In the genomic region with DNA sequence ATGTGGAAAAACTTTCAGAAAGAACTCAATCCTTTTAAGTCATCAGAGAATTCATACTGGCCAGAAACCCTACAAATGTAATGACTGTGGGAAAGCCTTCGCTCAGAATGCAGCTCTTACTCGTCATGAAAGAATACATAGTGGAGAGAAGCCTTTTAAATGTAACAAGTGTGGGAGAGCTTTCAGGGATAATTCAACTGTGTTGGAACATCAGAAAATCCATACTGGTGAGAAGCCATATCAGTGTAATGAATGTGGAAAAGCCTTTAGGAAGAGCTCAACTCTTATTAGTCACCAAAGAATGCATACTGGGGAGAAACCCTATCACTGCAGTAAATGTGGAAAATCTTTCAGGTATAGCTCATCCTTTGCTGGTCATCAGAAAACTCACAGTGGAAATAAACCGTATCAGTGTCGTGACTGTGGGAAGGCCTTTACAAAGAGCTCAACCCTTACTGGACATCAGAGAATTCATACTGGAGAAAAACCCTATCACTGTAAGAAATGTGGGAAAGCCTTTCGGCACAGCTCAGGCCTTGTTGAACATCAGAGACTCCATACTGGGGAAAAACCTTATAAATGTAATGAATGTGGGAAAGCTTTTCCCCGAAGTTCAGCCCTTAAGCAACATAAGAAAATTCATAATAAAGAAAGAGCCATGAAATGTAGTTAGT, we compare ENCODE assay signal across 18 cellular contexts. TPM values are rescaled to one million over a fixed set of nuclear protein-coding genes. Genes with fewer than 3 reads are reported as not detected.
DNase-seq lines count a peak whose midpoint lies in the region; ATAC-seq, FAIRE-seq and TF ChIP-seq lines count a peak whose summit lies in the region.
"Had no signal": no experiment of that assay in that cellular context is flagged by ENCODE, and none has a peak within 500 bp of the region (broad histone marks: within the 10 kb centered on the region; RNA-seq: fewer than 3 reads in every experiment).

No MANE protein-coding gene starts in this region.

- peaks cover 20 to 39% (median 27%) of the 10 kb centered on the region in 4 donors for H3K9me3 ChIP-seq in liver (ENCODE audit: control insufficient read depth in 4 of 4, low read length in 3 of 4)
- peaks cover 32% of the 10 kb centered on the region for H3K9me3 ChIP-seq in HepG2 (ENCODE audit: low read length)
- H3K9me3 ChIP-seq in PC-3 (ENCODE audit: low read length), result peaks cover 42% of the 10 kb centered on the region
- peaks cover 26 to 52% of the 10 kb centered on the region in 2 experiments for H3K9me3 ChIP-seq in H1 (ENCODE audit: insufficient read depth in 2 of 2, low read depth in 1 of 2, low read length in 1 of 2)

- H2AK5ac ChIP-seq in H1 (ENCODE audit: low read depth, low read length), result no peak overlapping the region

- no peak overlapping the region for H3K4me3 Mint-ChIP-seq in activated CD4-positive, alpha-beta T cell treated with anti-CD3 and anti-CD28 coated beads, Interleukin-2, amount 10 ng/mL, durations not matched to agents 24 days and 14 days
- H3K4me3 Mint-ChIP-seq: CD4-positive, alpha-beta T cell; GM23338; H9; HFFc6 had no signal

- H3K27me3 ChIP-seq in liver (ENCODE audit: control insufficient read depth in 4 of 4, insufficient read depth in 4 of 4, low read length in 3 of 4) (no peaks in the 10 kb centered on the region), HepG2 (ENCODE audit: control insufficient read depth in 1 of 2, insufficient read depth in 2 of 2, low read length in 2 of 2) (no peaks in the 10 kb centered on the region), PC-3 (ENCODE audit: low read length) (no peaks in the 10 kb centered on the region), H1 (replicated peaks in 1 of 4; ENCODE audit: control insufficient read depth in 3 of 4, extremely low read depth in 1 of 4, insufficient read depth in 3 of 4, low read length in 3 of 4) (no peaks in the 10 kb centered on the region)

- H3K4me1 Mint-ChIP-seq in activated CD4-positive, alpha-beta T cell treated with anti-CD3 and anti-CD28 coated beads, Interleukin-2, amount 10 ng/mL, durations not matched to agents 24 days and 14 days, result no peaks in the 10 kb centered on the region
- H3K4me1 Mint-ChIP-seq: GM23338 had no signal

- no peak overlapping the region for H3K4ac ChIP-seq in H1 (replicated peaks; ENCODE audit: insufficient read length, low read depth, low read length)

- no peak overlapping the region for H2BK12ac ChIP-seq in H1 (ENCODE audit: low read depth, low read length)

- no peak overlapping the region for H3K14ac ChIP-seq in H1 (ENCODE audit: insufficient read length)

- H2BK120ac ChIP-seq in H1 (replicated peaks; ENCODE audit: low read depth, low read length), result no peak overlapping the region

- H3K27ac Mint-ChIP-seq in activated CD4-positive, alpha-beta T cell treated with anti-CD3 and anti-CD28 coated beads, Interleukin-2, amount 10 ng/mL, durations not matched to agents 24 days and 14 days, result no peak overlapping the region
- H3K27ac Mint-ChIP-seq: CD4-positive, alpha-beta T cell; GM23338; H9; HFFc6 had no signal

- FAIRE-seq in HepG2 (lab: Jason Lieb, UNC) (no peak), H1 (lab: Jason Lieb, UNC) (no peak)
- FAIRE-seq: GM12878 had no signal

- CTCF ChIA-PET in HepG2 (lab: Yijun Ruan, JAX; ENCODE audit: low intra/inter-chr PET ratio, low total read pairs) (no interaction called here), PC-3 (lab: Charles Lee) (no interaction called here), H1 (lab: Charles Lee; ENCODE audit: partially characterized antibody) (no interaction called here)

- no peak for DNase-seq in HepG2 (ENCODE audit: low spot score)
- no peak for DNase-seq in PC-3
- DNase-seq in H1 (ENCODE audit: low read depth in 1 of 2, low spot score in 2 of 2), result no peak
- no peak for DNase-seq in foreskin melanocyte
- no peak for DNase-seq in activated CD4-positive, alpha-beta T cell treated with anti-CD3 and anti-CD28 coated beads, Interleukin-2, amount 10 ng/mL, durations not matched to agents 24 days and 14 days
- DNase-seq: 8988T; AML-193; C1 segment of cervical spinal cord; CD4-positive, alpha-beta T cell; DMS79; H9; HFFc6; KBM-7 had no signal

- no peak overlapping the region for H2BK5ac ChIP-seq in H1 (ENCODE audit: low read depth, low read length)

- no peak overlapping the region for H4K8ac ChIP-seq in H1 (ENCODE audit: extremely low read depth, insufficient read depth, low read length)

- H3K9me2 ChIP-seq in PC-3 (replicated peaks; ENCODE audit: low read length), result no peaks in the 10 kb centered on the region

- no peak overlapping the region for H4K91ac ChIP-seq in H1 (replicated peaks; ENCODE audit: insufficient read length, low read length)

- 95% methylated on average over 6 of the region's 6 CpGs for WGBS in liver
- 61% methylated on average over 6 of the region's 6 CpGs for WGBS in HepG2 (ENCODE audit: low lambda C conversion rate)
- 82% methylated on average over 6 of the region's 6 CpGs; no CpG with 5 or more reads in 1 of the 2 experiments for WGBS in H1 (ENCODE audit: extremely low coverage in 1 of 2, insufficient coverage in 1 of 2, insufficient read length in 1 of 2, insufficient replicate concordance in 2 of 2, low coverage in 1 of 2, low lambda C conversion rate in 2 of 2, missing lambda C conversion rate in 1 of 2), 2 experiments

- H3K56ac ChIP-seq in H1 (replicated peaks; ENCODE audit: insufficient read length, low read depth, low read length), result no peak overlapping the region

- no peaks in the 10 kb centered on the region for H3K79me2 ChIP-seq in HepG2 (ENCODE audit: insufficient read depth, low read length)
- no peaks in the 10 kb centered on the region for H3K79me2 ChIP-seq in PC-3 (ENCODE audit: low read length)
- H3K79me2 ChIP-seq in H1 (ENCODE audit: control insufficient read depth in 1 of 2, insufficient read depth in 2 of 2, low read length in 2 of 2), result no peaks in the 10 kb centered on the region

- H3F3A ChIP-seq in PC-3 (ENCODE audit: low read length, unreplicated experiment), result no peaks in the 10 kb centered on the region

- H3K9ac ChIP-seq in liver (ENCODE audit: low read depth in 1 of 2, low read length in 2 of 2), result no peak overlapping the region
- H3K9ac ChIP-seq in HepG2 (ENCODE audit: insufficient read depth, low read depth, low read length), result no peak overlapping the region
- H3K9ac ChIP-seq in PC-3 (ENCODE audit: low read length), result no peak overlapping the region
- no peak overlapping the region for H3K9ac ChIP-seq in H1 (replicated peaks in 1 of 4; ENCODE audit: extremely low read depth in 1 of 4, low read depth in 3 of 4, low read length in 3 of 4)

- H3K23me2 ChIP-seq in H1 (ENCODE audit: low read depth, low read length), result no peaks in the 10 kb centered on the region

- H3K36me3 Mint-ChIP-seq in activated CD4-positive, alpha-beta T cell treated with anti-CD3 and anti-CD28 coated beads, Interleukin-2, amount 10 ng/mL, durations not matched to agents 24 days and 14 days (ENCODE audit: low read depth), result peaks cover 54% of the 10 kb centered on the region

- POLR2A ChIA-PET in HepG2 (lab: Yijun Ruan, JAX) (no interaction called here), PC-3 (lab: Charles Lee; ENCODE audit: unreplicated experiment) (no interaction called here), H1 (lab: Charles Lee; ENCODE audit: partially characterized antibody) (no interaction called here)

- H3K4me1 ChIP-seq in liver (ENCODE audit: control insufficient read depth in 4 of 4, insufficient read depth in 4 of 4, low read length in 3 of 4) (peaks cover 0 to 2% (median 0%) of the 10 kb centered on the region in 4 donors), HepG2 (ENCODE audit: insufficient read depth, low read length) (no peaks in the 10 kb centered on the region), PC-3 (ENCODE audit: insufficient read depth, low read length) (no peaks in the 10 kb centered on the region), H1 (replicated peaks in 1 of 4; ENCODE audit: control insufficient read depth in 3 of 4, insufficient read depth in 4 of 4, low read length in 3 of 4) (no peaks in the 10 kb centered on the region)

- no peak overlapping the region for H2BK20ac ChIP-seq in H1 (ENCODE audit: low read length)

- no peak overlapping the region for H3K18ac ChIP-seq in H1 (ENCODE audit: extremely low read depth, low read length)

- no peak overlapping the region for H3K4me2 ChIP-seq in HepG2 (ENCODE audit: low read depth, low read length)
- H3K4me2 ChIP-seq in PC-3 (ENCODE audit: low read length), result no peak overlapping the region
- no peak overlapping the region for H3K4me2 ChIP-seq in H1 (ENCODE audit: insufficient read depth in 1 of 2, low read depth in 2 of 2, low read length in 2 of 2)
- H3K4me2 ChIP-seq: GM23338 had no signal

- BruUV-seq in HepG2 (replicated peaks; lab: Mats Ljungman, UMichigan) (no TSS peak), PC-3 (replicated peaks; lab: Mats Ljungman, UMichigan) (TSS peak; percentile 16)

- H3K27me3 Mint-ChIP-seq in activated CD4-positive, alpha-beta T cell treated with anti-CD3 and anti-CD28 coated beads, Interleukin-2, amount 10 ng/mL, durations not matched to agents 24 days and 14 days, result no peaks in the 10 kb centered on the region
- H3K27me3 Mint-ChIP-seq: CD4-positive, alpha-beta T cell had no signal

- TF ChIP-seq POLR2A in HepG2 (IDR thresholded peaks at IDR 0.05; ENCODE audit: insufficient read depth in 1 of 2, low read depth in 2 of 2, low read length in 2 of 2), result no peak
- no peak for TF ChIP-seq POLR2A in H1 (IDR thresholded peaks at IDR 0.05; ENCODE audit: control extremely low read depth in 1 of 2, low read depth in 2 of 2, low read length in 2 of 2)

- no peak for TF ChIP-seq RAD21 in liver (IDR thresholded peaks at IDR 0.05)
- TF ChIP-seq RAD21 in HepG2 (CRISPR knock-in tag; IDR thresholded peaks at IDR 0.05), result no peak
- TF ChIP-seq RAD21 in H1 (IDR thresholded peaks at IDR 0.05 in 1 of 2, conservative IDR thresholded peaks at IDR 0.05 in 1 of 2; ENCODE audit: low read depth in 2 of 2, low read length in 2 of 2), result no peak

- intact Hi-C loops in HepG2 (cut with micrococcal nuclease; ENCODE audit: unreplicated experiment) (no loop called here), PC-3 (cut with micrococcal nuclease) (no loop called here)
- intact Hi-C loops in activated CD4-positive, alpha-beta T cell treated with anti-CD3 and anti-CD28 coated beads, Interleukin-2, amount 10 ng/mL, durations not matched to agents 24 days and 14 days (cut with micrococcal nuclease), result no loop called here

- H4K20me1 ChIP-seq in HepG2 (ENCODE audit: insufficient read depth, low read length) (no peaks in the 10 kb centered on the region), PC-3 (ENCODE audit: low read length) (no peaks in the 10 kb centered on the region), H1 (replicated peaks in 1 of 2; ENCODE audit: control insufficient read depth in 1 of 2, insufficient read depth in 2 of 2, low read length in 2 of 2) (no peaks in the 10 kb centered on the region)

- in situ Hi-C loops in HepG2 (cut with HindIII; ENCODE audit: extremely low pct_ligation_motif_present, low pct_unique_long_range_greater_than_20kb), result no loop called here

- H3K4me3 ChIP-seq in liver (ENCODE audit: low read depth in 1 of 3, low read length in 3 of 3) (peak overlapping the region in 2 of 3 donors; percentile 15 to 50), HepG2 (replicated peaks in 1 of 3; ENCODE audit: insufficient read depth in 1 of 3, low read depth in 2 of 3, low read length in 3 of 3) (no peak overlapping the region), PC-3 (ENCODE audit: low read length) (no peak overlapping the region; the same call in 1 of the 2 replicates), H1 (ENCODE audit: extremely low read depth in 1 of 4, insufficient read depth in 2 of 4, low read depth in 3 of 4, low read length in 4 of 4) (no peak overlapping the region)
- H3K4me3 ChIP-seq: GM12878, GM23338 had no signal

- no peak for TF ChIP-seq CTCF in liver (IDR thresholded peaks at IDR 0.05; ENCODE audit: low read depth, low read length, missing input control)
- TF ChIP-seq CTCF in HepG2 (CRISPR knock-in tag; IDR thresholded peaks at IDR 0.05), result no peak
- no peak for TF ChIP-seq CTCF in PC-3 (conservative IDR thresholded peaks at IDR 0.05; ENCODE audit: low read depth, low read length)
- no peak for TF ChIP-seq CTCF in H1 (IDR thresholded peaks at IDR 0.05; ENCODE audit: control extremely low read depth in 1 of 3, insufficient read depth in 1 of 3, low read depth in 1 of 3, low read length in 3 of 3)

- no peak overlapping the region for H2AFZ ChIP-seq in HepG2 (ENCODE audit: low read length)
- no peak overlapping the region for H2AFZ ChIP-seq in PC-3 (ENCODE audit: low read length)
- H2AFZ ChIP-seq in H1 (ENCODE audit: low read length), result no peak overlapping the region
- H2AFZ ChIP-seq: GM23338 had no signal

- no peak overlapping the region for H3K23ac ChIP-seq in H1 (ENCODE audit: insufficient read length)

- H2BK15ac ChIP-seq in H1 (ENCODE audit: low read length), result no peak overlapping the region

- ATAC-seq in HepG2 (no peak), PC-3 (no peak), HG02571 (IDR thresholded peaks at IDR 0.05; ENCODE audit: unreplicated experiment) (no peak)
- ATAC-seq: GM12878, GM23338 had no signal

- H3K79me1 ChIP-seq in H1 (ENCODE audit: low read depth, low read length), result no peaks in the 10 kb centered on the region

- no peak overlapping the region for H4K5ac ChIP-seq in H1 (ENCODE audit: insufficient read length, low read depth, low read length)

- H3K27ac ChIP-seq in liver (ENCODE audit: low read depth in 1 of 2, low read length in 2 of 2), result no peak overlapping the region
- no peak overlapping the region for H3K27ac ChIP-seq in HepG2 (ENCODE audit: extremely low read length, insufficient read depth, low read length)
- H3K27ac ChIP-seq in PC-3 (ENCODE audit: low read length), result no peak overlapping the region
- no peak overlapping the region for H3K27ac ChIP-seq in H1 (ENCODE audit: low read depth, low read length)
- H3K27ac ChIP-seq: HL-60 had no signal

- peaks cover 39% of the 10 kb centered on the region for H3K9me3 Mint-ChIP-seq in activated CD4-positive, alpha-beta T cell treated with anti-CD3 and anti-CD28 coated beads, Interleukin-2, amount 10 ng/mL, durations not matched to agents 24 days and 14 days

- H3K36me3 ChIP-seq in liver (ENCODE audit: control insufficient read depth in 4 of 4, insufficient read depth in 3 of 4, low read depth in 1 of 4, low read length in 3 of 4) (peaks cover 0 to 29% (median 26%) of the 10 kb centered on the region in 4 donors), HepG2 (replicated peaks in 1 of 2; ENCODE audit: control insufficient read depth in 1 of 2, insufficient read depth in 2 of 2, low read length in 2 of 2) (peaks cover 0 to 10% of the 10 kb centered on the region in 2 experiments; a peak in 1 of 5 replicates), PC-3 (ENCODE audit: low read depth, low read length) (peaks cover 67% of the 10 kb centered on the region), H1 (ENCODE audit: control insufficient read depth in 2 of 4, insufficient read depth in 4 of 4, low read length in 3 of 4) (peaks cover 0 to 41% (median 12%) of the 10 kb centered on the region in 4 experiments; a peak in 7 of 8 replicates)

- TF ChIP-seq EP300 in HepG2 (IDR thresholded peaks at IDR 0.05; ENCODE audit: low read depth in 2 of 2, low read length in 2 of 2) (no peak), HepG2 (CRISPR knock-in tag; IDR thresholded peaks at IDR 0.05; ENCODE audit: borderline replicate concordance) (no peak), H1 (IDR thresholded peaks at IDR 0.05; ENCODE audit: borderline replicate concordance in 1 of 2, low read depth in 2 of 2, low read length in 2 of 2) (no peak)

RNA-seq across cellular contexts. Expression of a gene that starts 10.6 kb away (rescaled TPM):
- 1 to 10 TPM in 1 of 2 donors, under 1 TPM in 1; 0.98 to 2.4 TPM for total RNA-seq in liver
- polyA plus RNA-seq in liver, result 1 to 10 TPM in 1 of 2 donors, under 1 TPM in 1; 0.92 to 1.0 TPM
- 3.3 and 3.4 TPM in 2 replicates for total RNA-seq in HepG2 (2016; rRNA removed; fragmentation: Illumina TruSeq; extraction: Trizol)
- 0.97 and 1.9 TPM in 2 replicates for total RNA-seq in HepG2 (2016; cell fraction: cytosol; rRNA removed; fragmentation: Illumina TruSeq; extraction: Trizol; ENCODE audit: low read depth)
- 2.9 and 3.2 TPM in 2 replicates for total RNA-seq in HepG2 (2016; cell fraction: insoluble cytoplasmic fraction; rRNA removed; fragmentation: Illumina TruSeq; extraction: Trizol)
- total RNA-seq in HepG2 (2016; cell fraction: membrane; rRNA removed; fragmentation: Illumina TruSeq; extraction: Trizol), result 3.1 and 3.6 TPM in 2 replicates
- total RNA-seq in HepG2 (2016; cell fraction: nucleus; rRNA removed; fragmentation: Illumina TruSeq; extraction: Trizol), result 5.2 TPM in 2 replicates
- polyA plus RNA-seq in HepG2 (2011; rRNA removed), result 1.1 and 1.4 TPM in 2 replicates
- 0.65 and 0.67 TPM in 2 replicates for polyA plus RNA-seq in HepG2 (2011; cell fraction: cytosol; rRNA removed)
- polyA plus RNA-seq in HepG2 (2011; cell fraction: nucleus; rRNA removed), result 2.5 and 2.7 TPM in 2 replicates
- 1.2 TPM in 2 replicates for polyA plus RNA-seq in HepG2 (2012)
- 0.35 and 0.65 TPM in 2 replicates for polyA plus RNA-seq in HepG2 (2016; cell fraction: cytosol; fragmentation: Illumina TruSeq; extraction: Trizol; ENCODE audit: low read depth)
- polyA plus RNA-seq in HepG2 (2016; cell fraction: insoluble cytoplasmic fraction; fragmentation: Illumina TruSeq; extraction: Trizol; ENCODE audit: low read depth), result 2.3 and 2.4 TPM in 2 replicates
- 0.63 and 0.69 TPM in 2 replicates for polyA plus RNA-seq in HepG2 (2016; cell fraction: membrane; fragmentation: Illumina TruSeq; extraction: Trizol; ENCODE audit: low read depth)
- polyA plus RNA-seq in HepG2 (2016; cell fraction: nucleus; fragmentation: Illumina TruSeq; extraction: Trizol; ENCODE audit: insufficient read depth, low read depth), result 4.1 and 5.5 TPM in 2 replicates
- polyA minus RNA-seq in HepG2 (2011; rRNA and poly(A)+ RNA removed; ENCODE audit: low replicate concordance), result 2.0 and 7.2 TPM in 2 replicates
- polyA minus RNA-seq in HepG2 (2011; cell fraction: cytosol; rRNA and poly(A)+ RNA removed), result 1.2 and 2.4 TPM in 2 replicates
- polyA minus RNA-seq in HepG2 (2011; cell fraction: nucleus; rRNA and poly(A)+ RNA removed), result 3.1 and 8.0 TPM in 2 replicates
- total RNA-seq in PC-3 (2014; rRNA removed), result 1.2 and 1.3 TPM in 2 replicates
- total RNA-seq in H1 (2021; fragmentation: NEBNext Ultra II Directional; extraction: Animal tissue kit (Norgen Biotek cat#: 25700)), result 5.9 and 8.2 TPM in 2 replicates
- polyA plus RNA-seq in H1 (2011; rRNA removed), result 2.5 and 3.2 TPM in 2 replicates
- polyA plus RNA-seq in H1 (2011; cell fraction: cytosol; rRNA removed), result 3.0 TPM
- polyA plus RNA-seq in H1 (2011; cell fraction: nucleus; rRNA removed), result 6.5 TPM
- polyA plus RNA-seq in H1 (2012, experiment 1 of 2), result 2.7 to 4.3 TPM (median 3.3 TPM) in 4 replicates
- polyA plus RNA-seq in H1 (2012, experiment 2 of 2), result 0.30 TPM
- 5.5 TPM for polyA plus RNA-seq in H1 (2013, experiment 1 of 2)
- 4.3 TPM for polyA plus RNA-seq in H1 (2013, experiment 2 of 2)
- polyA minus RNA-seq in H1 (2011; rRNA and poly(A)+ RNA removed), result 7.4 and 7.9 TPM in 2 replicates
- 10.9 TPM for polyA minus RNA-seq in H1 (2011; cell fraction: cytosol; rRNA and poly(A)+ RNA removed)
- polyA minus RNA-seq in H1 (2011; cell fraction: nucleus; rRNA and poly(A)+ RNA removed), result 21.3 TPM
- 7.1 and 9.2 TPM in 2 replicates for total RNA-seq in activated CD4-positive, alpha-beta T cell treated with anti-CD3 and anti-CD28 coated beads, Interleukin-2, amount 10 ng/mL, durations not matched to agents 24 days and 14 days

RNA-seq across cellular contexts. Expression of a gene that starts 31.8 kb away (rescaled TPM):
- total RNA-seq in liver (10 to 100 TPM in 1 of 2 donors, 1 to 10 TPM in 1; 6.5 to 11.9 TPM), HepG2 (2016; rRNA removed; fragmentation: Illumina TruSeq; extraction: Trizol) (16.9 and 18.0 TPM in 2 replicates), PC-3 (2014; rRNA removed) (14.3 and 16.7 TPM in 2 replicates)
- polyA plus RNA-seq in liver (10 to 100 TPM; 13.1 to 19.9 TPM), HepG2 (2011; rRNA removed) (12.5 and 12.7 TPM in 2 replicates), H1 (2011; rRNA removed) (7.3 and 17.2 TPM in 2 replicates)
- total RNA-seq in HepG2 (2016; cell fraction: cytosol; rRNA removed; fragmentation: Illumina TruSeq; extraction: Trizol; ENCODE audit: low read depth), result 30.1 and 34.6 TPM in 2 replicates
- total RNA-seq in HepG2 (2016; cell fraction: insoluble cytoplasmic fraction; rRNA removed; fragmentation: Illumina TruSeq; extraction: Trizol), result 12.6 and 14.4 TPM in 2 replicates
- 38.2 and 44.1 TPM in 2 replicates for total RNA-seq in HepG2 (2016; cell fraction: membrane; rRNA removed; fragmentation: Illumina TruSeq; extraction: Trizol)
- total RNA-seq in HepG2 (2016; cell fraction: nucleus; rRNA removed; fragmentation: Illumina TruSeq; extraction: Trizol), result 8.3 and 10.0 TPM in 2 replicates
- 6.1 and 9.4 TPM in 2 replicates for polyA plus RNA-seq in HepG2 (2011; cell fraction: cytosol; rRNA removed)
- polyA plus RNA-seq in HepG2 (2011; cell fraction: nucleus; rRNA removed), result 8.5 and 12.5 TPM in 2 replicates
- 7.3 and 8.5 TPM in 2 replicates for polyA plus RNA-seq in HepG2 (2012)
- polyA plus RNA-seq in HepG2 (2016; cell fraction: cytosol; fragmentation: Illumina TruSeq; extraction: Trizol; ENCODE audit: low read depth), result 30.5 and 38.2 TPM in 2 replicates
- polyA plus RNA-seq in HepG2 (2016; cell fraction: insoluble cytoplasmic fraction; fragmentation: Illumina TruSeq; extraction: Trizol; ENCODE audit: low read depth), result 13.8 and 16.9 TPM in 2 replicates
- 28.0 and 35.4 TPM in 2 replicates for polyA plus RNA-seq in HepG2 (2016; cell fraction: membrane; fragmentation: Illumina TruSeq; extraction: Trizol; ENCODE audit: low read depth)
- polyA plus RNA-seq in HepG2 (2016; cell fraction: nucleus; fragmentation: Illumina TruSeq; extraction: Trizol; ENCODE audit: insufficient read depth, low read depth), result 19.3 and 22.0 TPM in 2 replicates
- 2.9 and 3.6 TPM in 2 replicates for polyA minus RNA-seq in HepG2 (2011; rRNA and poly(A)+ RNA removed; ENCODE audit: low replicate concordance)
- polyA minus RNA-seq in HepG2 (2011; cell fraction: cytosol; rRNA and poly(A)+ RNA removed), result 1.5 and 1.6 TPM in 2 replicates
- 4.0 and 4.4 TPM in 2 replicates for polyA minus RNA-seq in HepG2 (2011; cell fraction: nucleus; rRNA and poly(A)+ RNA removed)
- 21.7 and 22.5 TPM in 2 replicates for total RNA-seq in H1 (2021; fragmentation: NEBNext Ultra II Directional; extraction: Animal tissue kit (Norgen Biotek cat#: 25700))
- polyA plus RNA-seq in H1 (2011; cell fraction: cytosol; rRNA removed), result 20.1 TPM
- 10.5 TPM for polyA plus RNA-seq in H1 (2011; cell fraction: nucleus; rRNA removed)
- polyA plus RNA-seq in H1 (2012, experiment 1 of 2), result 22.8 to 28.3 TPM (median 24.6 TPM) in 4 replicates
- 7.2 TPM for polyA plus RNA-seq in H1 (2012, experiment 2 of 2)
- 19.1 TPM for polyA plus RNA-seq in H1 (2013, experiment 1 of 2)
- polyA plus RNA-seq in H1 (2013, experiment 2 of 2), result 21.2 TPM
- polyA minus RNA-seq in H1 (2011; rRNA and poly(A)+ RNA removed), result 10.7 and 16.8 TPM in 2 replicates
- 5.1 TPM for polyA minus RNA-seq in H1 (2011; cell fraction: cytosol; rRNA and poly(A)+ RNA removed)
- polyA minus RNA-seq in H1 (2011; cell fraction: nucleus; rRNA and poly(A)+ RNA removed), result 10.4 TPM
- total RNA-seq in activated CD4-positive, alpha-beta T cell treated with anti-CD3 and anti-CD28 coated beads, Interleukin-2, amount 10 ng/mL, durations not matched to agents 24 days and 14 days, result 14.9 and 15.2 TPM in 2 replicates

RNA-seq across cellular contexts. Expression of a gene that starts 42.4 kb away (rescaled TPM):
- total RNA-seq in liver (1 to 10 TPM; 1.5 to 2.1 TPM), HepG2 (2016; rRNA removed; fragmentation: Illumina TruSeq; extraction: Trizol) (not detected in 2 replicates), PC-3 (2014; rRNA removed) (8.5 and 9.7 TPM in 2 replicates)
- polyA plus RNA-seq in liver (under 1 TPM; 0.57 to 0.69 TPM), HepG2 (2011; rRNA removed) (0.05 TPM in 1 of 2 replicates, not detected in the other), H1 (2011; rRNA removed) (1.3 and 2.4 TPM in 2 replicates)
- not detected in 2 replicates for total RNA-seq in HepG2 (2016; cell fraction: cytosol; rRNA removed; fragmentation: Illumina TruSeq; extraction: Trizol; ENCODE audit: low read depth)
- not detected in 2 replicates for total RNA-seq in HepG2 (2016; cell fraction: insoluble cytoplasmic fraction; rRNA removed; fragmentation: Illumina TruSeq; extraction: Trizol)
- total RNA-seq in HepG2 (2016; cell fraction: membrane; rRNA removed; fragmentation: Illumina TruSeq; extraction: Trizol), result not detected in 2 replicates
- not detected in 2 replicates for total RNA-seq in HepG2 (2016; cell fraction: nucleus; rRNA removed; fragmentation: Illumina TruSeq; extraction: Trizol)
- not detected in 2 replicates for polyA plus RNA-seq in HepG2 (2011; cell fraction: cytosol; rRNA removed)
- not detected in 2 replicates for polyA plus RNA-seq in HepG2 (2011; cell fraction: nucleus; rRNA removed)
- not detected in 2 replicates for polyA plus RNA-seq in HepG2 (2012)
- not detected in 2 replicates for polyA plus RNA-seq in HepG2 (2016; cell fraction: cytosol; fragmentation: Illumina TruSeq; extraction: Trizol; ENCODE audit: low read depth)
- not detected in 2 replicates for polyA plus RNA-seq in HepG2 (2016; cell fraction: insoluble cytoplasmic fraction; fragmentation: Illumina TruSeq; extraction: Trizol; ENCODE audit: low read depth)
- polyA plus RNA-seq in HepG2 (2016; cell fraction: membrane; fragmentation: Illumina TruSeq; extraction: Trizol; ENCODE audit: low read depth), result not detected in 2 replicates
- not detected in 2 replicates for polyA plus RNA-seq in HepG2 (2016; cell fraction: nucleus; fragmentation: Illumina TruSeq; extraction: Trizol; ENCODE audit: insufficient read depth, low read depth)
- polyA minus RNA-seq in HepG2 (2011; rRNA and poly(A)+ RNA removed; ENCODE audit: low replicate concordance), result 13.3 TPM in 1 of 2 replicates, not detected in the other
- not detected in 2 replicates for polyA minus RNA-seq in HepG2 (2011; cell fraction: cytosol; rRNA and poly(A)+ RNA removed)
- not detected in 2 replicates for polyA minus RNA-seq in HepG2 (2011; cell fraction: nucleus; rRNA and poly(A)+ RNA removed)
- total RNA-seq in H1 (2021; fragmentation: NEBNext Ultra II Directional; extraction: Animal tissue kit (Norgen Biotek cat#: 25700)), result 10.3 and 11.4 TPM in 2 replicates
- polyA plus RNA-seq in H1 (2011; cell fraction: cytosol; rRNA removed), result 3.2 TPM
- 3.0 TPM for polyA plus RNA-seq in H1 (2011; cell fraction: nucleus; rRNA removed)
- polyA plus RNA-seq in H1 (2012, experiment 1 of 2), result 3.3 to 6.3 TPM (median 3.4 TPM) in 4 replicates
- polyA plus RNA-seq in H1 (2012, experiment 2 of 2), result 0.50 TPM
- 7.0 TPM for polyA plus RNA-seq in H1 (2013, experiment 1 of 2)
- 6.2 TPM for polyA plus RNA-seq in H1 (2013, experiment 2 of 2)
- polyA minus RNA-seq in H1 (2011; rRNA and poly(A)+ RNA removed), result 8.7 and 11.6 TPM in 2 replicates
- 3.3 TPM for polyA minus RNA-seq in H1 (2011; cell fraction: cytosol; rRNA and poly(A)+ RNA removed)
- 9.8 TPM for polyA minus RNA-seq in H1 (2011; cell fraction: nucleus; rRNA and poly(A)+ RNA removed)
- total RNA-seq in activated CD4-positive, alpha-beta T cell treated with anti-CD3 and anti-CD28 coated beads, Interleukin-2, amount 10 ng/mL, durations not matched to agents 24 days and 14 days, result 2.5 TPM in 2 replicates

Comparison
In these comparisons a context has a peak if more than half of its experiments do, and no peak if none do; other contexts are left out.
1. H3K4me3 ChIP-seq: peak in liver (2 of 3); none in HepG2 (0 of 3), PC-3 (single experiment) and H1 (0 of 4).